Comparison of ENCODE assay signal across 9 cellular contexts in genomic region chr7:150367677-150368097, GRCh38. TPM values are rescaled to one million over a fixed set of nuclear protein-coding genes. Genes with fewer than 3 reads are reported as not detected.
DNase-seq lines count a peak whose midpoint lies in the region; ATAC-seq, FAIRE-seq and TF ChIP-seq lines count a peak whose summit lies in the region.
"Had no signal": no experiment of that assay in that cellular context is flagged by ENCODE, and none has a peak within 500 bp of the region (broad histone marks: within the 10 kb centered on the region; RNA-seq: fewer than 3 reads in every experiment).

No MANE protein-coding gene starts in this region.

- no peaks in the 10 kb centered on the region for H3K36me3 Mint-ChIP-seq in activated naive CD4-positive, alpha-beta T cell treated with anti-CD3 and anti-CD28 coated beads, Interleukin-2, amount 50 U/mL, for 24 hours

- 17 to 38% (median 32%) methylated on average over 8 of the region's 8 CpGs for WGBS in small intestine, 3 donors

- no peak for DNase-seq in activated naive CD4-positive, alpha-beta T cell treated with Interleukin-2 at 50 U/mL for 16 hours
- DNase-seq in SW 1271 (lab: John Stamatoyannopoulos, UW) (peak; percentile 31 to 67), foreskin keratinocyte (peak; percentile 41 to 63), small intestine (no peak), NOMO-1 (lab: John Stamatoyannopoulos, UW; ENCODE audit: unreplicated experiment in 2 of 2) (no peak), amniotic stem cell (lab: John Stamatoyannopoulos, UW) (no peak), erythroblast (lab: John Stamatoyannopoulos, UW) (no peak)

- H3K36me3 ChIP-seq in small intestine (ENCODE audit: control insufficient read depth in 2 of 2, insufficient read depth in 2 of 2, low read length in 2 of 2): peaks cover 0 to 14% of the 10 kb centered on the region in 2 donors

- H3K4me1 Mint-ChIP-seq in activated naive CD4-positive, alpha-beta T cell treated with anti-CD3 and anti-CD28 coated beads, Interleukin-2, amount 50 U/mL, for 24 hours: peaks cover 53% of the 10 kb centered on the region

- TF ChIP-seq CTCF in foreskin keratinocyte (conservative IDR thresholded peaks at IDR 0.05): no peak

- TF ChIP-seq POLR2A in erythroblast (IDR thresholded peaks at IDR 0.05; ENCODE audit: low read length): no peak

- no peaks in the 10 kb centered on the region for H3K27me3 Mint-ChIP-seq in activated naive CD4-positive, alpha-beta T cell treated with anti-CD3 and anti-CD28 coated beads, Interleukin-2, amount 50 U/mL, for 24 hours

- H3K9me3 ChIP-seq in small intestine (ENCODE audit: control insufficient read depth, low read depth): no peaks in the 10 kb centered on the region

- H3K4me1 ChIP-seq in foreskin keratinocyte (peaks cover 3% of the 10 kb centered on the region), small intestine (ENCODE audit: control insufficient read depth in 2 of 2, insufficient read depth in 1 of 2, low read depth in 1 of 2, low read length in 1 of 2) (peaks cover 0 to 6% of the 10 kb centered on the region in 2 donors)

- peak overlapping the region in 1 of 2 donors; percentile 86 for H3K4me3 ChIP-seq in small intestine (ENCODE audit: low read depth in 1 of 2, low read length in 2 of 2)

- H3K4me3 Mint-ChIP-seq in activated naive CD4-positive, alpha-beta T cell treated with anti-CD3 and anti-CD28 coated beads, Interleukin-2, amount 50 U/mL, for 24 hours: peak overlapping the region; percentile 97

- ATAC-seq in foreskin keratinocyte: peak; percentile 84

- H3K27me3 ChIP-seq in foreskin keratinocyte (peaks cover 2% of the 10 kb centered on the region), small intestine (ENCODE audit: control insufficient read depth in 2 of 2, insufficient read depth in 2 of 2, low read length in 2 of 2) (no peaks in the 10 kb centered on the region)

- H3K27ac Mint-ChIP-seq in activated naive CD4-positive, alpha-beta T cell treated with anti-CD3 and anti-CD28 coated beads, Interleukin-2, amount 50 U/mL, for 24 hours: peak overlapping the region; percentile 100

- no peak overlapping the region for H3K27ac ChIP-seq in foreskin keratinocyte
- H3K27ac ChIP-seq in small intestine (ENCODE audit: low read depth in 1 of 2, low read length in 1 of 2): peak overlapping the region; percentile 88 to 98

- H3K9me3 Mint-ChIP-seq in activated naive CD4-positive, alpha-beta T cell treated with anti-CD3 and anti-CD28 coated beads, Interleukin-2, amount 50 U/mL, for 24 hours: no peaks in the 10 kb centered on the region

- no peak for FAIRE-seq in small intestine (lab: Jason Lieb, UNC)

RNA-seq across cellular contexts. Expression of gene REPIN1, which starts 0.9 kb away (rescaled TPM):
- 19.4 and 19.6 TPM in 2 replicates for total RNA-seq in foreskin keratinocyte
- polyA plus RNA-seq in foreskin keratinocyte (12.8 and 15.9 TPM in 2 replicates), small intestine (100 to 1,000 TPM in 1 of 3 donors, 10 to 100 TPM in 2; 46.5 to 101 (median 55.5) TPM)

RNA-seq across cellular contexts. Expression of gene ZNF775, which starts 11.4 kb away (rescaled TPM):
- total RNA-seq in foreskin keratinocyte: 4.7 and 5.4 TPM in 2 replicates
- polyA plus RNA-seq in foreskin keratinocyte (3.9 and 5.3 TPM in 2 replicates), small intestine (1 to 10 TPM; 1.1 to 3.6 (median 1.3) TPM)

RNA-seq across cellular contexts. Expression of gene RARRES2, which starts 26.3 kb away (rescaled TPM):
- not detected in 2 replicates for total RNA-seq in foreskin keratinocyte
- polyA plus RNA-seq in foreskin keratinocyte (not detected in 2 replicates), small intestine (100 to 1,000 TPM in 1 of 3 donors, 10 to 100 TPM in 1, 1 to 10 TPM in 1; 9.6 to 109 (median 34.9) TPM)

RNA-seq across cellular contexts. Expression of gene ACTR3C, which starts 44.3 kb away (rescaled TPM):
- total RNA-seq in foreskin keratinocyte: 2.8 and 2.9 TPM in 2 replicates
- 1.1 and 1.6 TPM in 2 replicates for polyA plus RNA-seq in foreskin keratinocyte
- polyA plus RNA-seq in small intestine: 1 to 10 TPM; 2.4 to 9.6 (median 4.0) TPM

RNA-seq across cellular contexts. Expression of gene LRRC61, which starts 44.5 kb away (rescaled TPM):
- total RNA-seq in foreskin keratinocyte: 8.6 and 9.9 TPM in 2 replicates
- polyA plus RNA-seq in foreskin keratinocyte (10.0 and 13.2 TPM in 2 replicates), small intestine (10 to 100 TPM in 1 of 3 donors, 1 to 10 TPM in 2; 5.6 to 16.8 (median 7.8) TPM)
- total RNA-seq: myocyte had no signal

Comparison
In these comparisons a context has a peak if more than half of its experiments do, and no peak if none do; other contexts are left out.
1. DNase-seq: peak in SW 1271 (2 of 2) and foreskin keratinocyte (2 of 2); none in activated naive CD4-positive, alpha-beta T cell treated with Interleukin-2 at 50 U/mL for 16 hours (single experiment), small intestine (single experiment), NOMO-1 (0 of 2), amniotic stem cell (single experiment) and erythroblast (0 of 2).
2. RNA of gene RARRES2, which starts 26.3 kb away (polyA plus RNA-seq): 9.6 to 109 TPM in small intestine; not detected in foreskin keratinocyte; every median in the first group is over 10 times any median in the second.